ENCODE assay signal across 8 cellular contexts in the genomic region with DNA sequence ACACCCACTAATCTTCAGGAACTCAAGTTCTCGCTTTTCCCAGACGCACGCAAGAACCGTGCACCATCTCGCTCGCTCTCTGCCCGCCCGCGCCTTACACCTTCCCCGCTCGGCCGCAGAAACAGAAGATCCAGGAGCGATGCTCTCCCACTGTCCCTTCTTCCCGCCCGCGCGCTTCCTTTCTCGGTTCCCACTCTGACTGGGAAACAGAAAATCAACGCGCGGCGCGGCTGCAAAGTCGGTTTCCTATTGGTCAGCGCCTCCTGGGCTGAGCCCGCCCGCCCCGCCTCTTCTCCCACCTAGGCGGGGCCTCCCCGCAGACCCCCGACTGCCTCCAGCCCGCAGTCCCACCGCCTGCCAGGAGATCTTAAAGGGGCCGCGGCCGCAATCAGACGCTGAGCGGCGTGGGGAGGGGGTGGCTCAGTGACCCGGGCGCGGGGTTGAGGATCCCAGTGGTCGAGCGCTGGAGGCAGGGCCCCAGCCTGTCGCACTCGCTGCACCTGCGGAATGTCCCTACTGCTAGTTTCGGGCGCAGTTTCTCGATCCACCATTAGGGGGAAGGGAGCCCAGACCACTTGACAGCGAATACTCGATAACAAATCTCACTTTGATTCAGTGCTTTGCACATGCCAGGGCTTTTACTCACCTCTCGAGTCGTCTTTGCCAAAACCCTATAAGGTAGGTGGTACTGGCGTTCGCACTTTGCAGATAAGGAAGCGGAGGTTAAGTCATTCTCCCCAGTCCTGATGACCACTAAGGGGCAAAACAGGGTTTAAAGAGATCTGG. TPM values are rescaled to one million over a fixed set of nuclear protein-coding genes. Genes with fewer than 3 reads are reported as not detected.
A peak's percentile ranks its signal among the peaks of the same experiment; 100 is the strongest.
DNase-seq lines count a peak whose midpoint lies in the region; ATAC-seq and TF ChIP-seq lines count a peak whose summit lies in the region.

No MANE protein-coding gene starts in this region.

- ATAC-seq in HG03442 (IDR thresholded peaks at IDR 0.05; ENCODE audit: unreplicated experiment) (peak; percentile 59), left lobe of liver (peak; percentile 81)

- H3K4me3 ChIP-seq in BJ (ENCODE audit: low read depth, low read length) = peak overlapping the region; percentile 80

- CTCF ChIA-PET in BJ (lab: Yijun Ruan, JAX) = interaction anchor here (1.0 kb wide), 1 partner anchor 16 kb away, joined by 3 read pairs; no protein-coding TSS in a partner anchor

- no peaks in the 10 kb centered on the region for H3K36me3 ChIP-seq in BJ (ENCODE audit: control insufficient read depth, insufficient read depth, low read length)

- POLR2A ChIA-PET in BJ (lab: Charles Lee) = no interaction called here

- H3K27me3 ChIP-seq in BJ (ENCODE audit: control insufficient read depth, insufficient read depth, low read length) = peaks cover 5% of the 10 kb centered on the region

- peak; percentile 69 for DNase-seq in BJ (ENCODE audit: low read depth)
- peak; percentile 94 for DNase-seq in GM19238 (ENCODE audit: insufficient read length, low spot score)
- peak; percentile 99 for DNase-seq in NCI-H524 (lab: John Stamatoyannopoulos, UW)
- DNase-seq in activated CD4-positive, alpha-beta T cell treated with anti-CD3 and anti-CD28 coated beads for 48 hours = peak; percentile 99
- peak; percentile 95 for DNase-seq in dedifferentiated amniotic fluid mesenchymal stem cell (ENCODE audit: extremely low spot score)
- DNase-seq in left lobe of liver (ENCODE audit: low spot score) = peak; percentile 97
- peak; percentile 95 for DNase-seq in stimulated activated CD4-positive, alpha-beta T cell treated with anti-CD3 and anti-CD28 coated beads, Interleukin-2, amount 100 ng/mL, for 4 hours (ENCODE audit: low read depth)

- TF ChIP-seq CTCF in BJ (IDR thresholded peaks at IDR 0.05; ENCODE audit: insufficient read depth, low read depth, low read length) = peak; percentile 65

RNA-seq across cellular contexts. Expression of a gene that starts 0.7 kb away (rescaled TPM):
- polyA plus RNA-seq in BJ (2011; rRNA removed) = 6.3 and 7.4 TPM in 2 replicates
- polyA minus RNA-seq in BJ (2011; rRNA and poly(A)+ RNA removed) = 7.6 and 16.6 TPM in 2 replicates
- total RNA-seq in left lobe of liver = 40.3 TPM

RNA-seq across cellular contexts. Expression of a gene that starts 3.8 kb away (rescaled TPM):
- polyA plus RNA-seq in BJ (2011; rRNA removed) = not detected in 2 replicates
- not detected in 2 replicates for polyA minus RNA-seq in BJ (2011; rRNA and poly(A)+ RNA removed)
- total RNA-seq in left lobe of liver = 25.9 TPM

RNA-seq across cellular contexts. Expression of a gene that starts 21.3 kb away (rescaled TPM):
- polyA plus RNA-seq in BJ (2011; rRNA removed) = 0.07 TPM in 1 of 2 replicates, not detected in the other
- polyA minus RNA-seq in BJ (2011; rRNA and poly(A)+ RNA removed) = not detected in 2 replicates
- 1.1 TPM for total RNA-seq in left lobe of liver

RNA-seq across cellular contexts. Expression of a gene that starts 26.7 kb away (rescaled TPM):
- polyA plus RNA-seq in BJ (2011; rRNA removed) = 0.05 TPM in 1 of 2 replicates, not detected in the other
- polyA minus RNA-seq in BJ (2011; rRNA and poly(A)+ RNA removed) = not detected in 2 replicates
- total RNA-seq in left lobe of liver = 0.18 TPM

RNA-seq across cellular contexts. Expression of a gene that starts 35.7 kb away (rescaled TPM):
- polyA plus RNA-seq in BJ (2011; rRNA removed) = 49.4 and 68.7 TPM in 2 replicates
- 59.7 and 75.5 TPM in 2 replicates for polyA minus RNA-seq in BJ (2011; rRNA and poly(A)+ RNA removed)
- 75.1 TPM for total RNA-seq in left lobe of liver

Comparison
In these comparisons a context has a peak if more than half of its experiments do, and no peak if none do; other contexts are left out.
1. Peak in every context shown above with its lines: DNase-seq, ATAC-seq and H3K4me3 ChIP-seq.